9 cellular contexts compared by ENCODE assay signal in the genomic region with DNA sequence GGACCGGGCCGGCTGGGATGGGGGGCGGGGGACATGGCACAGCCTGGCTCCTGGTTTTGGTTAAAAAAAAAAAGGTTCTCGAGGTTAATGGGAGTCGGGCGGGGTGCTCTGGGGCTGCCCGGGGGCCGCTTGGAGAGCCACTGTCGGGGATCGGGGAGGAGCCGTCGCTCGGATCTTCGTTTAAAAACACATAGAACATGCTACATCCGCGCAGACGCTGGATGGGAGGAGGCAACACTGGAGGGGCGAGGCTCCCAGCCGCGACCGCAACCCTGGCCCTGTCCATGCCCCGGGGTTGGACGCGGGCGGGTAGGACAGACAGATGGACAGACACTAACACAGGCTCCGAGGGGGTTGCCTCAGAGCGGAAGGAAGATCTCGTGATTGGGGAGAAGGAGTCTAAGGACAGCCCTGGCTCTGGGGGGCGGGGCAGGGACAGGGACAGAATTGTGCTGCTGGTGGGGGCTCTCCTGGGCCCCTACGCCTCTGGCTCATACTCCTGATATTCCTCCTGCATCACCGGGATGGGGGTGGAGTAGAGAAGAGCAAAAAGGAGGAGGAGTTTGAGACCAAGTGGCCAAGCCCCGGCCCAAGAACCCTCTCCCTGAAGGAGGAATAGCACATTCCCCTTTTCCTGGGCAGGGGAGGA. TPM values are rescaled to one million over a fixed set of nuclear protein-coding genes. Genes with fewer than 3 reads are reported as not detected.
DNase-seq lines count a peak whose midpoint lies in the region; ATAC-seq and TF ChIP-seq lines count a peak whose summit lies in the region.
"Had no signal": no experiment of that assay in that cellular context is flagged by ENCODE, and none has a peak within 500 bp of the region (broad histone marks: within the 10 kb centered on the region; RNA-seq: fewer than 3 reads in every experiment).

No MANE protein-coding gene starts in this region.

- peaks cover 62% of the 10 kb centered on the region for H3K27me3 Mint-ChIP-seq in WTC11 (ENCODE audit: low read depth)

- H3K4me1 Mint-ChIP-seq in WTC11 = peaks cover 6% of the 10 kb centered on the region
- peaks cover 13% of the 10 kb centered on the region for H3K4me1 Mint-ChIP-seq in stimulated activated effector memory CD8-positive, alpha-beta T cell treated with anti-CD3 and anti-CD28 coated beads, Interleukin-12 subunit alpha, Interleukin-12 subunit beta, amount 100 ng/mL, for 72 hours

- intact Hi-C loops in left ventricle myocardium superior (cut with micrococcal nuclease) = no loop called here

- CTCF ChIA-PET in WTC11 (lab: Charles Lee) = interaction anchor here (1.3 kb wide), 1 partner anchor 10 kb away, joined by 4 read pairs; a partner anchor contains a TSS

- no peaks in the 10 kb centered on the region for H3K9me3 Mint-ChIP-seq in activated naive CD4-positive, alpha-beta T cell treated with anti-CD3 and anti-CD28 coated beads, Interleukin-2, amount 50 U/mL, for 72 hours
- H3K9me3 Mint-ChIP-seq in WTC11 = no peaks in the 10 kb centered on the region
- H3K9me3 Mint-ChIP-seq in stimulated activated effector memory CD8-positive, alpha-beta T cell treated with anti-CD3 and anti-CD28 coated beads, Interleukin-12 subunit alpha, Interleukin-12 subunit beta, amount 100 ng/mL, for 72 hours = no peaks in the 10 kb centered on the region

- peak; percentile 16 for DNase-seq in activated naive CD4-positive, alpha-beta T cell treated with Interleukin-2 at 50 U/mL for 16 hours
- no peak for DNase-seq in activated naive CD4-positive, alpha-beta T cell treated with anti-CD3 and anti-CD28 coated beads, Interleukin-2, amount 50 U/mL, for 72 hours (ENCODE audit: low spot score in 2 of 2)
- peak; percentile 39 for DNase-seq in WTC11 (ENCODE audit: low spot score)
- no peak for DNase-seq in left ventricle myocardium superior
- no peak for DNase-seq in stimulated activated effector memory CD8-positive, alpha-beta T cell treated with anti-CD3 and anti-CD28 coated beads, Interleukin-12 subunit alpha, Interleukin-12 subunit beta, amount 100 ng/mL, for 72 hours (ENCODE audit: low spot score in 2 of 2)
- no peak for DNase-seq in activated effector memory CD4-positive, alpha-beta T cell treated with Interleukin-2 at 50 U/mL for 16 hours
- DNase-seq: KBM-7 had no signal

- no peak for ATAC-seq in activated naive CD4-positive, alpha-beta T cell treated with anti-CD3 and anti-CD28 coated beads, Interleukin-2, amount 50 U/mL, for 72 hours
- ATAC-seq in WTC11 = peak; percentile 11
- ATAC-seq in left ventricle myocardium superior = peak; percentile 18
- ATAC-seq in stimulated activated effector memory CD8-positive, alpha-beta T cell treated with anti-CD3 and anti-CD28 coated beads, Interleukin-12 subunit alpha, Interleukin-12 subunit beta, amount 100 ng/mL, for 72 hours = no peak
- ATAC-seq in HG03135 (IDR thresholded peaks at IDR 0.05; ENCODE audit: unreplicated experiment) = no peak
- ATAC-seq in GM21381 (IDR thresholded peaks at IDR 0.05; ENCODE audit: unreplicated experiment) = no peak

- no peak for TF ChIP-seq CTCF in WTC11 (IDR thresholded peaks at IDR 0.05)

- H3K4me3 Mint-ChIP-seq in WTC11 = peak overlapping the region; percentile 76
- H3K4me3 Mint-ChIP-seq in stimulated activated effector memory CD8-positive, alpha-beta T cell treated with anti-CD3 and anti-CD28 coated beads, Interleukin-12 subunit alpha, Interleukin-12 subunit beta, amount 100 ng/mL, for 72 hours = peak overlapping the region; percentile 71

- POLR2A ChIA-PET in WTC11 (lab: Charles Lee) = interaction anchor here (0.6 to 1.0 kb wide), 2 partner anchors 12 to 156 kb away, joined by 3 to 5 read pairs; no protein-coding TSS in a partner anchor

- H3K36me3 Mint-ChIP-seq in activated naive CD4-positive, alpha-beta T cell treated with anti-CD3 and anti-CD28 coated beads, Interleukin-2, amount 50 U/mL, for 72 hours = peaks cover 0 to 4% of the 10 kb centered on the region in 2 donors
- H3K36me3 Mint-ChIP-seq in WTC11 = no peaks in the 10 kb centered on the region
- no peaks in the 10 kb centered on the region for H3K36me3 Mint-ChIP-seq in stimulated activated effector memory CD8-positive, alpha-beta T cell treated with anti-CD3 and anti-CD28 coated beads, Interleukin-12 subunit alpha, Interleukin-12 subunit beta, amount 100 ng/mL, for 72 hours

- no peak overlapping the region for H3K27ac Mint-ChIP-seq in activated naive CD4-positive, alpha-beta T cell treated with anti-CD3 and anti-CD28 coated beads, Interleukin-2, amount 50 U/mL, for 72 hours
- no peak overlapping the region for H3K27ac Mint-ChIP-seq in WTC11
- H3K27ac Mint-ChIP-seq in stimulated activated effector memory CD8-positive, alpha-beta T cell treated with anti-CD3 and anti-CD28 coated beads, Interleukin-12 subunit alpha, Interleukin-12 subunit beta, amount 100 ng/mL, for 72 hours = peak overlapping the region; percentile 26

TF ChIP-seq in WTC11, 78 proteins besides CTCF, POLR2A, EP300 and RAD21 (continues in another document):
- TF ChIP-seq, protein P1, sequence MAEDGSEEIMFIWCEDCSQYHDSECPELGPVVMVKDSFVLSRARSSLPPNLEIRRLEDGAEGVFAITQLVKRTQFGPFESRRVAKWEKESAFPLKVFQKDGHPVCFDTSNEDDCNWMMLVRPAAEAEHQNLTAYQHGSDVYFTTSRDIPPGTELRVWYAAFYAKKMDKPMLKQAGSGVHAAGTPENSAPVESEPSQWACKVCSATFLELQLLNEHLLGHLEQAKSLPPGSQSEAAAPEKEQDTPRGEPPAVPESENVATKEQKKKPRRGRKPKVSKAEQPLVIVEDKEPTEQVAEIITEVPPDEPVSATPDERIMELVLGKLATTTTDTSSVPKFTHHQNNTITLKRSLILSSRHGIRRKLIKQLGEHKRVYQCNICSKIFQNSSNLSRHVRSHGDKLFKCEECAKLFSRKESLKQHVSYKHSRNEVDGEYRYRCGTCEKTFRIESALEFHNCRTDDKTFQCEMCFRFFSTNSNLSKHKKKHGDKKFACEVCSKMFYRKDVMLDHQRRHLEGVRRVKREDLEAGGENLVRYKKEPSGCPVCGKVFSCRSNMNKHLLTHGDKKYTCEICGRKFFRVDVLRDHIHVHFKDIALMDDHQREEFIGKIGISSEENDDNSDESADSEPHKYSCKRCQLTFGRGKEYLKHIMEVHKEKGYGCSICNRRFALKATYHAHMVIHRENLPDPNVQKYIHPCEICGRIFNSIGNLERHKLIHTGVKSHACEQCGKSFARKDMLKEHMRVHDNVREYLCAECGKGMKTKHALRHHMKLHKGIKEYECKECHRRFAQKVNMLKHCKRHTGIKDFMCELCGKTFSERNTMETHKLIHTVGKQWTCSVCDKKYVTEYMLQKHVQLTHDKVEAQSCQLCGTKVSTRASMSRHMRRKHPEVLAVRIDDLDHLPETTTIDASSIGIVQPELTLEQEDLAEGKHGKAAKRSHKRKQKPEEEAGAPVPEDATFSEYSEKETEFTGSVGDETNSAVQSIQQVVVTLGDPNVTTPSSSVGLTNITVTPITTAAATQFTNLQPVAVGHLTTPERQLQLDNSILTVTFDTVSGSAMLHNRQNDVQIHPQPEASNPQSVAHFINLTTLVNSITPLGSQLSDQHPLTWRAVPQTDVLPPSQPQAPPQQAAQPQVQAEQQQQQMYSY (CRISPR knock-in tag; IDR thresholded peaks at IDR 0.05) = no peak
- TF ChIP-seq NR2C2 (CRISPR knock-in tag; IDR thresholded peaks at IDR 0.05) (no peak), SMAD3 (CRISPR knock-in tag; IDR thresholded peaks at IDR 0.05; ENCODE audit: borderline replicate concordance) (no peak), ZNF317 (CRISPR knock-in tag; IDR thresholded peaks at IDR 0.05; ENCODE audit: borderline replicate concordance, low read depth) (no peak), TP53 (CRISPR knock-in tag; IDR thresholded peaks at IDR 0.05) (no peak), ATF1 (CRISPR knock-in tag; IDR thresholded peaks at IDR 0.05) (no peak)
- TF ChIP-seq, protein P2, sequence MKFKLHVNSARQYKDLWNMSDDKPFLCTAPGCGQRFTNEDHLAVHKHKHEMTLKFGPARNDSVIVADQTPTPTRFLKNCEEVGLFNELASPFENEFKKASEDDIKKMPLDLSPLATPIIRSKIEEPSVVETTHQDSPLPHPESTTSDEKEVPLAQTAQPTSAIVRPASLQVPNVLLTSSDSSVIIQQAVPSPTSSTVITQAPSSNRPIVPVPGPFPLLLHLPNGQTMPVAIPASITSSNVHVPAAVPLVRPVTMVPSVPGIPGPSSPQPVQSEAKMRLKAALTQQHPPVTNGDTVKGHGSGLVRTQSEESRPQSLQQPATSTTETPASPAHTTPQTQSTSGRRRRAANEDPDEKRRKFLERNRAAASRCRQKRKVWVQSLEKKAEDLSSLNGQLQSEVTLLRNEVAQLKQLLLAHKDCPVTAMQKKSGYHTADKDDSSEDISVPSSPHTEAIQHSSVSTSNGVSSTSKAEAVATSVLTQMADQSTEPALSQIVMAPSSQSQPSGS (CRISPR knock-in tag; IDR thresholded peaks at IDR 0.05; ENCODE audit: borderline replicate concordance, low read depth) = no peak
- TF ChIP-seq, protein P3, sequence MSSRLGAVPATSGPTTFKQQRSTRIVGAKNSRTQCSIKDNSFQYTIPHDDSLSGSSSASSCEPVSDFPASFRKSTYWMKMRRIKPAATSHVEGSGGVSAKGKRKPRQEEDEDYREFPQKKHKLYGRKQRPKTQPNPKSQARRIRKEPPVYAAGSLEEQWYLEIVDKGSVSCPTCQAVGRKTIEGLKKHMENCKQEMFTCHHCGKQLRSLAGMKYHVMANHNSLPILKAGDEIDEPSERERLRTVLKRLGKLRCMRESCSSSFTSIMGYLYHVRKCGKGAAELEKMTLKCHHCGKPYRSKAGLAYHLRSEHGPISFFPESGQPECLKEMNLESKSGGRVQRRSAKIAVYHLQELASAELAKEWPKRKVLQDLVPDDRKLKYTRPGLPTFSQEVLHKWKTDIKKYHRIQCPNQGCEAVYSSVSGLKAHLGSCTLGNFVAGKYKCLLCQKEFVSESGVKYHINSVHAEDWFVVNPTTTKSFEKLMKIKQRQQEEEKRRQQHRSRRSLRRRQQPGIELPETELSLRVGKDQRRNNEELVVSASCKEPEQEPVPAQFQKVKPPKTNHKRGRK (CRISPR knock-in tag; IDR thresholded peaks at IDR 0.05; ENCODE audit: borderline replicate concordance) = no peak

RNA-seq across cellular contexts. Expression of a gene that starts 9.9 kb away (rescaled TPM):
- total RNA-seq in activated naive CD4-positive, alpha-beta T cell treated with anti-CD3 and anti-CD28 coated beads, Interleukin-2, amount 50 U/mL, for 72 hours = 1 to 10 TPM in 1 of 2 donors, not detected in 1; 1.2 TPM
- 6.8 to 13.4 TPM (median 9.6 TPM) in 3 replicates for total RNA-seq in WTC11 (2021)
- total RNA-seq in left ventricle myocardium superior = not detected

RNA-seq across cellular contexts. Expression of a gene that starts 10.0 kb away (rescaled TPM):
- not detected for total RNA-seq in activated naive CD4-positive, alpha-beta T cell treated with anti-CD3 and anti-CD28 coated beads, Interleukin-2, amount 50 U/mL, for 72 hours
- total RNA-seq in WTC11 (2021) = 0.74 to 1.3 TPM (median 1.1 TPM) in 3 replicates
- not detected for total RNA-seq in left ventricle myocardium superior

RNA-seq across cellular contexts. Expression of a gene that starts 10.5 kb away (rescaled TPM):
- 1 to 10 TPM; 4.6 to 5.1 TPM for total RNA-seq in activated naive CD4-positive, alpha-beta T cell treated with anti-CD3 and anti-CD28 coated beads, Interleukin-2, amount 50 U/mL, for 72 hours
- total RNA-seq in WTC11 (2021) (5.4 to 8.5 TPM (median 5.8 TPM) in 3 replicates), left ventricle myocardium superior (0.50 TPM)

RNA-seq across cellular contexts. Expression of a gene that starts 26.8 kb away (rescaled TPM):
- total RNA-seq in activated naive CD4-positive, alpha-beta T cell treated with anti-CD3 and anti-CD28 coated beads, Interleukin-2, amount 50 U/mL, for 72 hours = 10 to 100 TPM; 14.3 to 30.9 TPM
- total RNA-seq in WTC11 (2021) = 45.7 to 47.8 TPM (median 46.1 TPM) in 3 replicates
- total RNA-seq in left ventricle myocardium superior = 31.7 TPM

Comparison
In these comparisons a context has a peak if more than half of its experiments do, and no peak if none do; other contexts are left out.
1. DNase-seq: peak in activated naive CD4-positive, alpha-beta T cell treated with Interleukin-2 at 50 U/mL for 16 hours (single experiment) and WTC11 (single experiment); none in activated naive CD4-positive, alpha-beta T cell treated with anti-CD3 and anti-CD28 coated beads, Interleukin-2, amount 50 U/mL, for 72 hours (0 of 2), left ventricle myocardium superior (single experiment), stimulated activated effector memory CD8-positive, alpha-beta T cell treated with anti-CD3 and anti-CD28 coated beads, Interleukin-12 subunit alpha, Interleukin-12 subunit beta, amount 100 ng/mL, for 72 hours (0 of 2) and activated effector memory CD4-positive, alpha-beta T cell treated with Interleukin-2 at 50 U/mL for 16 hours (single experiment).
2. ATAC-seq: peak in WTC11 (single experiment) and left ventricle myocardium superior (single experiment); none in activated naive CD4-positive, alpha-beta T cell treated with anti-CD3 and anti-CD28 coated beads, Interleukin-2, amount 50 U/mL, for 72 hours (0 of 2), stimulated activated effector memory CD8-positive, alpha-beta T cell treated with anti-CD3 and anti-CD28 coated beads, Interleukin-12 subunit alpha, Interleukin-12 subunit beta, amount 100 ng/mL, for 72 hours (single experiment), HG03135 (single experiment) and GM21381 (single experiment).